ENCODE assay signal across 1 cellular context in genomic region chr1:197902454-197903195, GRCh38.
TF ChIP-seq lines count a peak whose summit lies in the region.

Gene C1orf53, plus strand, starts transcription at chr1:197902630. Its CDS starts 20 bp downstream, at chr1:197902650.

TF ChIP-seq in IMR-90, 13 proteins besides CTCF, POLR2A, EP300 and RAD21:
- no peak for TF ChIP-seq BHLHE40 (IDR thresholded peaks at IDR 0.05; ENCODE audit: low read depth, low read length)
- no peak for TF ChIP-seq RFX5 (IDR thresholded peaks at IDR 0.05; ENCODE audit: low read depth, low read length)
- TF ChIP-seq, protein P1, sequence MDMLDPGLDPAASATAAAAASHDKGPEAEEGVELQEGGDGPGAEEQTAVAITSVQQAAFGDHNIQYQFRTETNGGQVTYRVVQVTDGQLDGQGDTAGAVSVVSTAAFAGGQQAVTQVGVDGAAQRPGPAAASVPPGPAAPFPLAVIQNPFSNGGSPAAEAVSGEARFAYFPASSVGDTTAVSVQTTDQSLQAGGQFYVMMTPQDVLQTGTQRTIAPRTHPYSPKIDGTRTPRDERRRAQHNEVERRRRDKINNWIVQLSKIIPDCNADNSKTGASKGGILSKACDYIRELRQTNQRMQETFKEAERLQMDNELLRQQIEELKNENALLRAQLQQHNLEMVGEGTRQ (IDR thresholded peaks at IDR 0.05; ENCODE audit: low read depth, low read length) = no peak
- TF ChIP-seq NFE2L2 (IDR thresholded peaks at IDR 0.05; ENCODE audit: low read depth, low read length) = no peak
- peak; percentile 61; the same call in 1 of the 2 replicates for TF ChIP-seq MXI1 (IDR thresholded peaks at IDR 0.05; ENCODE audit: borderline replicate concordance, low read depth, low read length)
- peak; percentile 96 for TF ChIP-seq MAZ (IDR thresholded peaks at IDR 0.05; ENCODE audit: borderline replicate concordance, low read depth, low read length)
